ENCODE assay signal across 1 cellular context in genomic region chr6:128519132-128519930, GRCh38.
TF ChIP-seq lines count a peak whose summit lies in the region.

No MANE protein-coding gene starts in this region.

TF ChIP-seq in HepG2, 621 proteins besides CTCF, POLR2A, EP300 and RAD21 (continued from another document and continues in another):
- TF ChIP-seq ZNF414 (CRISPR knock-in tag; IDR thresholded peaks at IDR 0.05) = peak; percentile 67; the same call in 1 of the 2 replicates
- no peak for TF ChIP-seq PRDM4 (CRISPR knock-in tag; IDR thresholded peaks at IDR 0.05; ENCODE audit: borderline replicate concordance)
- TF ChIP-seq ISX (CRISPR knock-in tag; conservative IDR thresholded peaks at IDR 0.05) = peak; percentile 91; the same call in 1 of the 2 replicates
- no peak for TF ChIP-seq ZNF609 (CRISPR knock-in tag; IDR thresholded peaks at IDR 0.05; ENCODE audit: borderline replicate concordance)
- TF ChIP-seq ZSCAN31 (CRISPR knock-in tag; IDR thresholded peaks at IDR 0.05; ENCODE audit: low read depth) = no peak
- TF ChIP-seq ZBTB46 (CRISPR knock-in tag; IDR thresholded peaks at IDR 0.05; ENCODE audit: borderline replicate concordance) = no peak
- TF ChIP-seq ZUFSP (CRISPR knock-in tag; IDR thresholded peaks at IDR 0.05; ENCODE audit: borderline replicate concordance) = no peak
- peak; percentile 81; the same call in 1 of the 2 replicates for TF ChIP-seq RFXAP (CRISPR knock-in tag; IDR thresholded peaks at IDR 0.05; ENCODE audit: borderline replicate concordance)
- TF ChIP-seq TFAP4 (IDR thresholded peaks at IDR 0.05; ENCODE audit: borderline replicate concordance, low read depth) = peak; percentile 21; the same call in 1 of the 2 replicates
- TF ChIP-seq TBL1XR1 (IDR thresholded peaks at IDR 0.05; ENCODE audit: borderline replicate concordance, low read length, partially characterized antibody) = no peak
- TF ChIP-seq SIN3B (IDR thresholded peaks at IDR 0.05; ENCODE audit: low read length) = no peak
- TF ChIP-seq RFXANK (CRISPR knock-in tag; IDR thresholded peaks at IDR 0.05) = 0 out of 2 replicates have a peak, but pooled peaks have one; percentile 10
- TF ChIP-seq DMAP1 (CRISPR knock-in tag; IDR thresholded peaks at IDR 0.05) = no peak; the same call in 1 of the 2 replicates
- TF ChIP-seq ZNF44 (CRISPR knock-in tag; IDR thresholded peaks at IDR 0.05) = no peak; the same call in 1 of the 2 replicates
- no peak for TF ChIP-seq ZFP82 (CRISPR knock-in tag; IDR thresholded peaks at IDR 0.05; ENCODE audit: borderline replicate concordance)
- no peak for TF ChIP-seq ZNF674 (CRISPR knock-in tag; IDR thresholded peaks at IDR 0.05; ENCODE audit: low read depth)
- TF ChIP-seq PCBP2 (optimal IDR thresholded peaks at IDR 0.05; ENCODE audit: low read depth, low read length, poor library complexity, severe bottlenecking) = no peak
- TF ChIP-seq HOXD1 (CRISPR knock-in tag; IDR thresholded peaks at IDR 0.05) = no peak; the same call in 1 of the 2 replicates
- TF ChIP-seq ZNF501 (CRISPR knock-in tag; IDR thresholded peaks at IDR 0.05) = no peak
- peak; percentile 61 for TF ChIP-seq ZNF629 (CRISPR knock-in tag; conservative IDR thresholded peaks at IDR 0.05)
- no peak for TF ChIP-seq ZNF143 (CRISPR knock-in tag; IDR thresholded peaks at IDR 0.05)
- TF ChIP-seq IRF2 (CRISPR knock-in tag; IDR thresholded peaks at IDR 0.05) = no peak
- 0 out of 2 replicates have a peak, but pooled peaks have one; percentile 25 for TF ChIP-seq ZNF124 (CRISPR knock-in tag; IDR thresholded peaks at IDR 0.05)
- no peak for TF ChIP-seq AFF4 (CRISPR knock-in tag; IDR thresholded peaks at IDR 0.05)
- 0 out of 2 replicates have a peak, but pooled peaks have one; percentile 65 for TF ChIP-seq ZNF234 (CRISPR knock-in tag; conservative IDR thresholded peaks at IDR 0.05)
- no peak for TF ChIP-seq ZNF10 (CRISPR knock-in tag; IDR thresholded peaks at IDR 0.05; ENCODE audit: borderline replicate concordance, low read depth)
- peak; percentile 57; the same call in 1 of the 2 replicates for TF ChIP-seq ZNF292 (CRISPR knock-in tag; IDR thresholded peaks at IDR 0.05; ENCODE audit: borderline replicate concordance, low read depth)
- no peak for TF ChIP-seq POLR2AphosphoS2 (IDR thresholded peaks at IDR 0.05; ENCODE audit: low read depth, low read length)
- 0 out of 2 replicates have a peak, but pooled peaks have one; percentile 54 for TF ChIP-seq ZNF263 (CRISPR knock-in tag; IDR thresholded peaks at IDR 0.05)
- no peak for TF ChIP-seq FOSL2 (CRISPR knock-in tag; IDR thresholded peaks at IDR 0.05)
- TF ChIP-seq ZSCAN9 (CRISPR knock-in tag; IDR thresholded peaks at IDR 0.05; ENCODE audit: borderline replicate concordance) = no peak
- TF ChIP-seq ZNF557 (CRISPR knock-in tag; IDR thresholded peaks at IDR 0.05) = 0 out of 2 replicates have a peak, but pooled peaks have one; percentile 46
- TF ChIP-seq RERE (CRISPR knock-in tag; IDR thresholded peaks at IDR 0.05; ENCODE audit: low read depth) = no peak
- no peak for TF ChIP-seq MXI1 (IDR thresholded peaks at IDR 0.05; ENCODE audit: borderline replicate concordance, low read depth, low read length)
- TF ChIP-seq MED8 (CRISPR knock-in tag; IDR thresholded peaks at IDR 0.05; ENCODE audit: insufficient replicate concordance) = no peak
- TF ChIP-seq CCAR2 (optimal IDR thresholded peaks at IDR 0.05; ENCODE audit: low read depth, low read length) = no peak
- TF ChIP-seq CENPT (CRISPR knock-in tag; IDR thresholded peaks at IDR 0.05; ENCODE audit: low read depth) = no peak
